ENCODE assay signal across 24 cellular contexts in the genomic region with DNA sequence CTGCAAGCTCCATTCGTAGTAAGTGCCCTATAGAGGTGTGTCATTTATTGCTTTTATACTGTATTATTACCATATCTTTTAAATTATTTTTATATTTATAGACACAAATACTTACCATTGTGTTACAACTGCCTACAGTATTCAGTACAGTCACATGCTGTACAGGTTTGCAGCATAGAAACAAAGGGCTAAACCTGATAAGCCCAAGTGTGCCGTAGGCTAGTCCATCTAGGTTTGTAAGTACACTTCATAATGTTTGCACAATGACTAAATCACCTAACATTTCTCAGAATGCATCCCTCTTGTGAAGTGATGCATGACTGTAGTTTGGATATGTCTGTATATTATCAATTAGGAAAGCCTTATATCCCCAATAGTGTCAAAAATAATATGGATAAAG.
DNase-seq lines count a peak whose midpoint lies in the region; ATAC-seq, FAIRE-seq and TF ChIP-seq lines count a peak whose summit lies in the region.
"Had no signal": no experiment of that assay in that cellular context is flagged by ENCODE, and none has a peak within 500 bp of the region (broad histone marks: within the 10 kb centered on the region; RNA-seq: fewer than 3 reads in every experiment).

No MANE protein-coding gene starts in this region.

- no peaks in the 10 kb centered on the region for H3K27me3 ChIP-seq in bronchial epithelial cell (ENCODE audit: control insufficient read depth, insufficient read depth, low read length)
- H3K27me3 ChIP-seq: BLaER1 treated with 17β-estradiol and CSF1 and Interleukin-3, amounts not matched to agents 10 nM and 100 nM; SJCRH30; transverse colon had no signal

- H3K36me3 ChIP-seq in bronchial epithelial cell (ENCODE audit: control insufficient read depth, insufficient read depth, low read length), result no peaks in the 10 kb centered on the region
- H3K36me3 ChIP-seq: BLaER1 treated with 17β-estradiol and CSF1 and Interleukin-3, amounts not matched to agents 10 nM and 100 nM; SJCRH30; transverse colon had no signal

- no peak for ATAC-seq in HG03342 (IDR thresholded peaks at IDR 0.05; ENCODE audit: unreplicated experiment)
- ATAC-seq: activated CD4-positive, alpha-beta T cell treated with anti-CD3 and anti-CD28 coated beads for 36 hours; activated CD8-positive, alpha-beta memory T cell treated with anti-CD3 and anti-CD28 coated beads, Interleukin-2, amount 10 ng/mL, durations not matched to agents 7 days and 5 days; left lobe of liver; natural killer cell treated with Interleukin-12 subunit alpha and Interleukin-12 subunit beta and Interleukin-15 and Interleukin-18, amount 100 ng/mL, for 72 hours; stimulated activated naive CD8-positive, alpha-beta T cell treated with anti-CD3 and anti-CD28 coated beads, Interleukin-15, amount 100 ng/mL, for 72 hours had no signal

- no peak overlapping the region for H3K4me3 ChIP-seq in bronchial epithelial cell (ENCODE audit: low read depth, low read length)
- H3K4me3 ChIP-seq: BLaER1 treated with 17β-estradiol and CSF1 and Interleukin-3, amounts not matched to agents 10 nM and 100 nM; SJCRH30; transverse colon had no signal

- DNase-seq in COLO668 (lab: John Stamatoyannopoulos, UW; ENCODE audit: unreplicated experiment) (peak; percentile 13), NCI-H146 (lab: John Stamatoyannopoulos, UW) (peak; percentile 61), NCI-H510A (lab: John Stamatoyannopoulos, UW) (peak; percentile 18), bronchial epithelial cell (ENCODE audit: low read depth) (peak; percentile 94), amniotic stem cell (lab: John Stamatoyannopoulos, UW) (no peak), NCI-H1694 (lab: John Stamatoyannopoulos, UW) (no peak)
- DNase-seq in effector CD8-positive, alpha-beta T cell (lab: John Stamatoyannopoulos, UW), result no peak
- DNase-seq: activated CD4-positive, alpha-beta T cell treated with anti-CD3 and anti-CD28 coated beads for 36 hours; activated CD8-positive, alpha-beta memory T cell treated with anti-CD3 and anti-CD28 coated beads, Interleukin-2, amount 10 ng/mL, durations not matched to agents 7 days and 5 days; activated naive CD4-positive, alpha-beta T cell treated with anti-CD3 and anti-CD28 coated beads, Interleukin-2, amount 10 ng/mL, durations not matched to agents 7 days and 5 days; caudate nucleus; midbrain; NCI-H1436; SJCRH30; stimulated activated CD4-positive, alpha-beta T cell treated with anti-CD3 and anti-CD28 coated beads, Interleukin-12 subunit alpha, Interleukin-12 subunit beta, amount 100 ng/mL, for 4 hours; stimulated activated naive CD8-positive, alpha-beta T cell treated with anti-CD3 and anti-CD28 coated beads, Interleukin-15, amount 100 ng/mL, for 72 hours; T-helper 1 cell; transverse colon had no signal

- TF ChIP-seq CTCF in bronchial epithelial cell (IDR thresholded peaks at IDR 0.05; ENCODE audit: insufficient read depth, low read length, severe bottlenecking), result no peak

- FAIRE-seq in bronchial epithelial cell (lab: Jason Lieb, UNC), result no peak
- FAIRE-seq: D721Med, G401.6 had no signal

Comparison
In these comparisons a context has a peak if more than half of its experiments do, and no peak if none do; other contexts are left out.
1. DNase-seq: peak in COLO668 (single experiment), NCI-H146 (single experiment), NCI-H510A (single experiment) and bronchial epithelial cell (single experiment); none in amniotic stem cell (single experiment), effector CD8-positive, alpha-beta T cell (single experiment) and NCI-H1694 (single experiment).